12 cellular contexts compared by ENCODE assay signal in the genomic region with DNA sequence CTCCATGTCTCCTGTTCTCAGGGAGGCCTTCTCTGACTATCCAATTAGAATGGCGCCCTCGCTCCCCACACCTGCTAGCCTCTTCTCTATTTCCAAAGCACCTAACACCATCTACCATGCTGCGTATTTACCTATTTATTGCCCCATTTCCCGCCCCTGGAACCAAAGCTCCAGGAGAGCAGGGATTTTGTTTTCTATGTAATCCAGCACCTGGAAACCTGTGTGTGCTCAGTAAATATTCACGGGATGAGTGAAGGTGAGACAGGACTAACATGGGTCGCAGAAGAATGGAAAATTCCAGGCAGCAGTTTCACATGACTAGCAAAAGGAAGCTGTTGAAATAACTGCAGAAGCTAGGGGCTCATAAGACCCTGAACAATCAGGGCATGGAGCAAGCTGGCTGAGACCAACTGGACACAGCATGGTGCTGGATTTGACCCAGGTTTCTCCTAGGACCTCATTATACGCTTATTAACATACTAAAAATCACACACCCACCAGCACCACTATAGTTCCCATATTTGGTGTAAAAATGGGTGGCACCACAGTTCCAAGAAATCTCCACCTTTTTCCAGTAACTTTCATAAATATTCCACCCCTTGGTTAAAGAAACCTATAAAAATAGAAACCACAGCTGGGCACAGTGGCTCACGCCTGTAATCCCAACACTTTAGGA. TPM values are rescaled to one million over a fixed set of nuclear protein-coding genes. Genes with fewer than 3 reads are reported as not detected.
A peak's percentile ranks its signal among the peaks of the same experiment; 100 is the strongest.
DNase-seq lines count a peak whose midpoint lies in the region; FAIRE-seq and TF ChIP-seq lines count a peak whose summit lies in the region.
"Had no signal": no experiment of that assay in that cellular context is flagged by ENCODE, and none has a peak within 500 bp of the region (broad histone marks: within the 10 kb centered on the region; RNA-seq: fewer than 3 reads in every experiment).

No MANE protein-coding gene starts in this region.

- no peak for TF ChIP-seq POLR2A in GM12891 (IDR thresholded peaks at IDR 0.05; ENCODE audit: low read depth, low read length)

- H3K4me3 ChIP-seq in fibroblast of the aortic adventitia (ENCODE audit: low read depth, low read length) (no peak overlapping the region), skin epidermis (no peak overlapping the region), WERI-Rb-1 (ENCODE audit: low read depth, low read length) (no peak overlapping the region)
- H3K4me3 ChIP-seq: SJSA1 had no signal

- peak overlapping the region in 19 of 21 experiments; percentile 31 to 80 (median 72) for H3K27ac ChIP-seq in skin epidermis
- no peak overlapping the region for H3K27ac ChIP-seq in WERI-Rb-1
- H3K27ac ChIP-seq: SJSA1 had no signal

- DNase-seq in H4 (ENCODE audit: low spot score) (peak; percentile 63), NCI-H774 (lab: John Stamatoyannopoulos, UW) (peak; percentile 21), fibroblast of the aortic adventitia (ENCODE audit: low read depth) (peak; percentile 55), WERI-Rb-1 (no peak), superior temporal gyrus (ENCODE audit: extremely low spot score) (no peak), T-helper 9 cell (no peak), GM12891 (ENCODE audit: insufficient read length, low spot score) (no peak)
- DNase-seq: activated CD4-positive, alpha-beta T cell treated with anti-CD3 and anti-CD28 coated beads, Interleukin-2, amount 50 U/mL, for 4 hours; DMS79 treated with DMSO at 0.1 percent for 48 hours; NCI-H2171 treated with DMSO at 0.1 percent for 48 hours had no signal

- no peaks in the 10 kb centered on the region for H3K36me3 ChIP-seq in WERI-Rb-1
- H3K36me3 ChIP-seq: SJSA1 had no signal

- H3K9me3 ChIP-seq in WERI-Rb-1 (ENCODE audit: severe bottlenecking), result no peaks in the 10 kb centered on the region
- H3K9me3 ChIP-seq: SJSA1 had no signal

- TF ChIP-seq CTCF in fibroblast of the aortic adventitia (IDR thresholded peaks at IDR 0.05; ENCODE audit: insufficient read depth, low read length) (no peak), WERI-Rb-1 (IDR thresholded peaks at IDR 0.05; ENCODE audit: low read depth, low read length) (no peak)

- no peak for FAIRE-seq in GM12891 (lab: Jason Lieb, UNC)

- no peaks in the 10 kb centered on the region for H3K27me3 ChIP-seq in WERI-Rb-1 (ENCODE audit: insufficient read depth, low read depth, severe bottlenecking)
- H3K27me3 ChIP-seq: SJSA1 had no signal

TF ChIP-seq in GM12891, 5 proteins besides CTCF, POLR2A, EP300 and RAD21:
- TF ChIP-seq SPI1 (IDR thresholded peaks at IDR 0.05; ENCODE audit: low read depth, low read length) (no peak), PAX5 (IDR thresholded peaks at IDR 0.05; ENCODE audit: insufficient read depth, low read length, severe bottlenecking) (no peak), POU2F2 (IDR thresholded peaks at IDR 0.05; ENCODE audit: low read depth, low read length) (no peak), POLR2AphosphoS5 (IDR thresholded peaks at IDR 0.05; ENCODE audit: low read depth, low read length) (no peak), TAF1 (IDR thresholded peaks at IDR 0.05; ENCODE audit: low read depth, low read length) (no peak)

RNA-seq across cellular contexts. Expression of gene TENT5B, which starts 15.1 kb away (rescaled TPM):
- 1.0 and 2.0 TPM in 2 replicates for total RNA-seq in H4 (2014; rRNA removed; shearing (Covaris generic))
- 1.9 and 6.8 TPM in 2 replicates for total RNA-seq in fibroblast of the aortic adventitia (ENCODE audit: low replicate concordance)
- polyA plus RNA-seq in GM12891 (2012; ENCODE audit: low read depth, missing spikeins), result not detected

RNA-seq across cellular contexts. Expression of gene TRNP1, which starts 34.2 kb away (rescaled TPM):
- total RNA-seq in H4 (2014; rRNA removed; shearing (Covaris generic)), result 3.1 and 3.3 TPM in 2 replicates
- total RNA-seq in fibroblast of the aortic adventitia (ENCODE audit: low replicate concordance), result 11.6 and 19.1 TPM in 2 replicates
- polyA plus RNA-seq in GM12891 (2012; ENCODE audit: low read depth, missing spikeins), result 0.06 TPM

Comparison
In these comparisons a context has a peak if more than half of its experiments do, and no peak if none do; other contexts are left out.
1. DNase-seq: peak in H4 (single experiment), NCI-H774 (single experiment) and fibroblast of the aortic adventitia (single experiment); none in WERI-Rb-1 (single experiment), superior temporal gyrus (single experiment), T-helper 9 cell (single experiment) and GM12891 (single experiment).